Comparison of ENCODE assay signal across 8 cellular contexts in genomic region chr3:46960081-46960701, GRCh38. TPM values are rescaled to one million over a fixed set of nuclear protein-coding genes. Genes with fewer than 3 reads are reported as not detected.
DNase-seq lines count a peak whose midpoint lies in the region; ATAC-seq, FAIRE-seq and TF ChIP-seq lines count a peak whose summit lies in the region.

No MANE protein-coding gene starts in this region.

- TF ChIP-seq RAD21 in SK-N-SH (IDR thresholded peaks at IDR 0.05; ENCODE audit: low read length): no peak

- POLR2A ChIA-PET in SK-N-SH (lab: Yijun Ruan, JAX): no interaction called here

- H2AFZ ChIP-seq in SK-N-SH (ENCODE audit: low read depth) (no peak overlapping the region), fibroblast of lung (ENCODE audit: low read length) (no peak overlapping the region)

- DNase-seq in GM18507 (ENCODE audit: extremely low spot score, insufficient read length, low read depth) (no peak), SK-N-SH (peak; percentile 50), fibroblast of lung (ENCODE audit: low read depth in 2 of 2) (peak; percentile 26 to 73), amygdala (lab: John Stamatoyannopoulos, UW) (no peak), occipital lobe (lab: John Stamatoyannopoulos, UW) (no peak)

- H3K4me2 ChIP-seq in SK-N-SH: peak overlapping the region; percentile 28; the same call in 1 of the 2 replicates
- H3K4me2 ChIP-seq in fibroblast of lung (ENCODE audit: extremely low read depth, insufficient read depth, low read length): no peak overlapping the region

- no peaks in the 10 kb centered on the region for H3K9me2 ChIP-seq in SK-N-SH

- no peak overlapping the region for H3K9ac ChIP-seq in SK-N-SH
- no peak overlapping the region for H3K9ac ChIP-seq in fibroblast of lung (ENCODE audit: insufficient read depth, low read length)
- peak overlapping the region; percentile 7 for H3K9ac ChIP-seq in rectal smooth muscle tissue (ENCODE audit: low read length)

- peak; percentile 35 for FAIRE-seq in GM18507 (lab: Jason Lieb, UNC)

- ATAC-seq in HG03520 (IDR thresholded peaks at IDR 0.05; ENCODE audit: unreplicated experiment) (no peak), HG02885 (IDR thresholded peaks at IDR 0.05; ENCODE audit: poor library complexity, unreplicated experiment) (no peak)

- no peaks in the 10 kb centered on the region for H3F3A ChIP-seq in SK-N-SH (replicated peaks; ENCODE audit: insufficient read depth)

- H3K27ac ChIP-seq in SK-N-SH (ENCODE audit: low read depth in 2 of 2, low read length in 1 of 2): peak overlapping the region; percentile 29 to 64; a peak in 3 of 4 replicates
- peak overlapping the region; percentile 10 for H3K27ac ChIP-seq in fibroblast of lung (ENCODE audit: insufficient read depth, low read length)
- peak overlapping the region; percentile 80 for H3K27ac ChIP-seq in rectal smooth muscle tissue (ENCODE audit: low read depth, low read length)

- H3K36me3 ChIP-seq in SK-N-SH (replicated peaks in 1 of 2; ENCODE audit: control insufficient read depth in 1 of 2, insufficient read depth in 2 of 2, low read length in 1 of 2) (no peaks in the 10 kb centered on the region), fibroblast of lung (ENCODE audit: control insufficient read depth, insufficient read depth, low read length) (no peaks in the 10 kb centered on the region), rectal smooth muscle tissue (ENCODE audit: control insufficient read depth, insufficient read depth, low read length) (peaks cover 2% of the 10 kb centered on the region)

- WGBS in SK-N-SH (ENCODE audit: low lambda C conversion rate): 52% methylated on average over 4 of the region's 4 CpGs

- no peak overlapping the region for H3K4me3 ChIP-seq in SK-N-SH (ENCODE audit: low read depth in 2 of 2, low read length in 1 of 2)
- H3K4me3 ChIP-seq in fibroblast of lung (replicated peaks in 1 of 4; ENCODE audit: control extremely low read depth in 1 of 4, insufficient read depth in 1 of 4, low read depth in 3 of 4, low read length in 4 of 4): no peak overlapping the region
- H3K4me3 ChIP-seq in rectal smooth muscle tissue (ENCODE audit: low read length): no peak overlapping the region

- CTCF ChIA-PET in SK-N-SH (lab: Yijun Ruan, JAX): interaction anchor here (1.4 to 5.6 kb wide), 2 partner anchors 8 to 37 kb away, joined by 3 to 25 read pairs; no protein-coding TSS in a partner anchor

- H3K9me3 ChIP-seq in SK-N-SH: no peaks in the 10 kb centered on the region
- no peaks in the 10 kb centered on the region for H3K9me3 ChIP-seq in fibroblast of lung (ENCODE audit: control insufficient read depth, insufficient read depth, low read depth, low read length)

- peaks cover 15 to 52% of the 10 kb centered on the region in 2 experiments; a peak in 2 of 4 replicates for H3K4me1 ChIP-seq in SK-N-SH (ENCODE audit: control insufficient read depth in 1 of 2, insufficient read depth in 2 of 2, low read depth in 1 of 2, low read length in 1 of 2)
- H3K4me1 ChIP-seq in fibroblast of lung (ENCODE audit: control insufficient read depth, extremely low read depth, insufficient read depth, low read length): peaks cover 4% of the 10 kb centered on the region
- H3K4me1 ChIP-seq in rectal smooth muscle tissue (ENCODE audit: control insufficient read depth, insufficient read depth, low read length): peaks cover 27% of the 10 kb centered on the region

- TF ChIP-seq CTCF in SK-N-SH (IDR thresholded peaks at IDR 0.05) (no peak), fibroblast of lung (conservative IDR thresholded peaks at IDR 0.05 in 1 of 2, IDR thresholded peaks at IDR 0.05 in 1 of 2; ENCODE audit: low read depth in 1 of 2, low read length in 2 of 2) (no peak)

- no peak for TF ChIP-seq EP300 in SK-N-SH (IDR thresholded peaks at IDR 0.05; ENCODE audit: borderline replicate concordance in 1 of 2, low read depth in 1 of 2, low read length in 1 of 2)

- peaks cover 79% of the 10 kb centered on the region for H4K20me1 ChIP-seq in SK-N-SH (ENCODE audit: insufficient read depth)
- peaks cover 1% of the 10 kb centered on the region for H4K20me1 ChIP-seq in fibroblast of lung (ENCODE audit: control insufficient read depth, extremely low read depth, insufficient read depth, low read length)

- H3K79me2 ChIP-seq in SK-N-SH (ENCODE audit: insufficient read depth) (peaks cover 92% of the 10 kb centered on the region), fibroblast of lung (ENCODE audit: control insufficient read depth, insufficient read depth, low read length) (peaks cover 74% of the 10 kb centered on the region)

- H3K27me3 ChIP-seq in SK-N-SH (ENCODE audit: insufficient read depth) (no peaks in the 10 kb centered on the region), fibroblast of lung (ENCODE audit: control insufficient read depth, insufficient read depth, low read length) (no peaks in the 10 kb centered on the region), rectal smooth muscle tissue (ENCODE audit: control insufficient read depth, insufficient read depth, low read length) (no peaks in the 10 kb centered on the region)

TF ChIP-seq in SK-N-SH, 30 proteins besides CTCF, POLR2A, EP300 and RAD21:
- TF ChIP-seq MXI1 (IDR thresholded peaks at IDR 0.05; ENCODE audit: low read depth, low read length) (peak; percentile 31; the same call in 1 of the 2 replicates), TCF12 (IDR thresholded peaks at IDR 0.05) (peak; percentile 42; the same call in 1 of the 2 replicates), ELF1 (IDR thresholded peaks at IDR 0.05) (no peak)

RNA-seq across cellular contexts. Expression of gene CCDC12, which starts 16.4 kb away (rescaled TPM):
- 53.2 and 105 TPM in 2 replicates for polyA plus RNA-seq in SK-N-SH (2012; rRNA removed)
- polyA plus RNA-seq in SK-N-SH (2012; cell fraction: cytosol; rRNA removed): 68.1 and 147 TPM in 2 replicates
- 66.6 and 79.5 TPM in 2 replicates for polyA plus RNA-seq in SK-N-SH (2012; cell fraction: nucleus; rRNA removed)
- 25.9 and 29.2 TPM in 2 replicates for total RNA-seq in fibroblast of lung
- polyA plus RNA-seq in fibroblast of lung: 28.0 and 28.4 TPM in 2 replicates
- 31.7 and 39.5 TPM in 2 replicates for polyA plus RNA-seq in fibroblast of lung (2012)
- 22.0 and 34.3 TPM in 2 replicates for polyA minus RNA-seq in fibroblast of lung (ENCODE audit: low replicate concordance)
- total RNA-seq in occipital lobe: 17.5 TPM

RNA-seq across cellular contexts. Expression of gene NBEAL2, which starts 19.3 kb away (rescaled TPM):
- polyA plus RNA-seq in SK-N-SH (2012; rRNA removed): 15.5 and 20.3 TPM in 2 replicates
- polyA plus RNA-seq in SK-N-SH (2012; cell fraction: cytosol; rRNA removed): 2.6 and 5.5 TPM in 2 replicates
- polyA plus RNA-seq in SK-N-SH (2012; cell fraction: nucleus; rRNA removed): 152 and 177 TPM in 2 replicates
- total RNA-seq in fibroblast of lung: 2.1 and 4.5 TPM in 2 replicates
- polyA plus RNA-seq in fibroblast of lung: 1.5 and 2.5 TPM in 2 replicates
- 2.1 and 3.3 TPM in 2 replicates for polyA plus RNA-seq in fibroblast of lung (2012)
- 23.4 and 24.0 TPM in 2 replicates for polyA minus RNA-seq in fibroblast of lung (ENCODE audit: low replicate concordance)
- 3.3 TPM for total RNA-seq in occipital lobe

Comparison
In these comparisons a context has a peak if more than half of its experiments do, and no peak if none do; other contexts are left out.
1. DNase-seq: peak in SK-N-SH (single experiment) and fibroblast of lung (2 of 2); none in GM18507 (single experiment), amygdala (0 of 56) and occipital lobe (single experiment).
2. H3K27ac ChIP-seq: peak in every context shown above with its lines; median percentile 80 in rectal smooth muscle tissue; 46 in SK-N-SH; 10 in fibroblast of lung.